7 cellular contexts compared by ENCODE assay signal in the genomic region with DNA sequence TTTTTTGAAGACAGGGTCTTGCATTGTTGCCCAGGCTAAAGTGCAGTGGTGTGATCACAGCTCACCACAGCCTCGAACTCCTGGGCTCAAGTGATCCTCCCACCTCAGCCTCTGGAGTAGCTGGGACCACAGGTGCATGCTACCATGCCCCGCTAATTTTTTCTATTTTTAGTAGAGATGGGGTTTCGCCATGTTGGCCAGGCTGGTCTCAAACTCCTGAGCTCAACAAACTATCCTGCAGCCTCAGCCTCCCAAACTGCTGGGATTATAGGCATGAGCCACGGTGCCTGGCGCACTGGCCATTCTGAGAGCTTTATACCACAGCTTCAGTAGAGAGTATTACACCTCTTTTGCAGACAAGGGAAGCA. TPM values are rescaled to one million over a fixed set of nuclear protein-coding genes. Genes with fewer than 3 reads are reported as not detected.
DNase-seq lines count a peak whose midpoint lies in the region; ATAC-seq and TF ChIP-seq lines count a peak whose summit lies in the region.
"Not testable (repeated sequence)": the region's sequence is repeated elsewhere in the genome, so short reads cannot be mapped to it uniquely, and the experiment has no call there.

No MANE protein-coding gene starts in this region.

- H3K36me3 ChIP-seq in HEK293 (ENCODE audit: control insufficient read depth in 2 of 2, insufficient read depth in 1 of 2, low read length in 2 of 2): peaks cover 0 to 80% of the 10 kb centered on the region in 2 experiments; a peak in 1 of 3 replicates
- H3K36me3 ChIP-seq in ascending aorta: peaks cover 9 to 11% of the 10 kb centered on the region in 2 donors
- H3K36me3 ChIP-seq in left ventricle myocardium inferior: peaks cover 26% of the 10 kb centered on the region
- peaks cover 45% of the 10 kb centered on the region for H3K36me3 ChIP-seq in lower lobe of right lung
- H3K36me3 ChIP-seq in thyroid gland: peaks cover 4 to 14% of the 10 kb centered on the region in 2 donors

- not testable (repeated sequence) for H3K4me3 ChIP-seq in HEK293 (ENCODE audit: low read depth, low read length); ascending aorta; left ventricle myocardium inferior; lower lobe of right lung; thyroid gland (replicated peaks in 1 of 3)

- not testable (repeated sequence) for TF ChIP-seq CTCF in HEK293 (tag by site-specific recombination; IDR thresholded peaks at IDR 0.05); ascending aorta (IDR thresholded peaks at IDR 0.05); left ventricle myocardium inferior (IDR thresholded peaks at IDR 0.05; ENCODE audit: borderline replicate concordance); lower lobe of right lung (IDR thresholded peaks at IDR 0.05); osteocyte (IDR thresholded peaks at IDR 0.05); thyroid gland (IDR thresholded peaks at IDR 0.05)

- CTCF ChIA-PET in HEK293 (lab: Yijun Ruan, JAX): interaction anchor here (0.8 to 1.2 kb wide), 3 partner anchors 77 to 114 kb away, joined by 3 to 6 read pairs (median 3); no protein-coding TSS in a partner anchor

- POLR2A ChIA-PET in HEK293 (lab: Yijun Ruan, JAX): interaction anchor here (0.9 to 1.7 kb wide), 3 partner anchors 10 to 15 kb away, joined by 3 to 5 read pairs (median 3); partner anchors contain the start of gene UQCC5

- not testable (repeated sequence) for TF ChIP-seq POLR2A in thyroid gland (IDR thresholded peaks at IDR 0.05)

- H3K27me3 Mint-ChIP-seq in osteocyte (ENCODE audit: unreplicated experiment): not testable (repeated sequence)

- peak overlapping the region; percentile 31 for H3K27ac Mint-ChIP-seq in osteocyte (ENCODE audit: unreplicated experiment)

- peaks cover 22% of the 10 kb centered on the region for H3K36me3 Mint-ChIP-seq in osteocyte (ENCODE audit: unreplicated experiment)

- not testable (repeated sequence) for ATAC-seq in lower lobe of right lung

- WGBS in thyroid gland, 2 donors: 80 to 86% methylated on average over 5 of the region's 5 CpGs

- H3K4me1 Mint-ChIP-seq in osteocyte (ENCODE audit: unreplicated experiment): not testable (repeated sequence)

- H3K4me3 Mint-ChIP-seq in osteocyte (ENCODE audit: unreplicated experiment): not testable (repeated sequence)

- peak in 1 of 2 donors; percentile 1 for DNase-seq in ascending aorta (ENCODE audit: low spot score in 2 of 2)
- peak; percentile 10 for DNase-seq in epidermal melanocyte (ENCODE audit: insufficient read length, low spot score)
- DNase-seq in left ventricle myocardium inferior; lower lobe of right lung; osteocyte (ENCODE audit: extremely low spot score, unreplicated experiment); thyroid gland: not testable (repeated sequence)

- not testable (repeated sequence) for H3K4me1 ChIP-seq in HEK293 (ENCODE audit: control insufficient read depth, insufficient read depth, low read length)
- H3K4me1 ChIP-seq in ascending aorta: peaks cover 0 to 19% of the 10 kb centered on the region in 2 donors
- peaks cover 68% of the 10 kb centered on the region for H3K4me1 ChIP-seq in left ventricle myocardium inferior
- H3K4me1 ChIP-seq in lower lobe of right lung: peaks cover 59% of the 10 kb centered on the region
- H3K4me1 ChIP-seq in thyroid gland: peaks cover 21 to 45% of the 10 kb centered on the region in 2 donors

- not testable (repeated sequence) for H3K27me3 ChIP-seq in ascending aorta; left ventricle myocardium inferior (ENCODE audit: low read depth); lower lobe of right lung (ENCODE audit: low read depth); thyroid gland

- intact Hi-C loops in ascending aorta (cut with DNase I); left ventricle myocardium inferior (cut with micrococcal nuclease); lower lobe of right lung (cut with DNase I); thyroid gland (cut with DNase I): not testable (repeated sequence)

- H3K27ac ChIP-seq in HEK293 (ENCODE audit: extremely low read depth, low read depth, low read length): not testable (repeated sequence)
- H3K27ac ChIP-seq in ascending aorta (peak overlapping the region; percentile 68 to 85), left ventricle myocardium inferior (replicated peaks) (peak overlapping the region; percentile 88), lower lobe of right lung (peak overlapping the region; percentile 83), thyroid gland (peak overlapping the region; percentile 89 to 92 (median 90))

- H3K9me3 Mint-ChIP-seq in osteocyte (ENCODE audit: unreplicated experiment): not testable (repeated sequence)

- not testable (repeated sequence) for H3K9me3 ChIP-seq in HEK293 (ENCODE audit: control insufficient read depth, insufficient read depth, low read depth, low read length); ascending aorta; left ventricle myocardium inferior (replicated peaks); lower lobe of right lung; thyroid gland

TF ChIP-seq in HEK293, 187 proteins besides CTCF, POLR2A, EP300 and RAD21:
- peak; percentile 72 for TF ChIP-seq ZNF121 (tag by site-specific recombination; IDR thresholded peaks at IDR 0.05)

RNA-seq across cellular contexts. Expression of gene NT5DC2, which starts 7.0 kb away (rescaled TPM):
- 95.5 TPM for total RNA-seq in ascending aorta
- 69.3 TPM for total RNA-seq in left ventricle myocardium inferior
- total RNA-seq in lower lobe of right lung: 28.5 TPM
- total RNA-seq in osteocyte: 178 and 188 TPM in 2 replicates
- 10 to 100 TPM; 40.5 to 55.1 (median 45.0) TPM for total RNA-seq in thyroid gland

RNA-seq across cellular contexts. Expression of gene UQCC5, which starts 9.8 kb away (rescaled TPM):
- total RNA-seq in ascending aorta (not detected), left ventricle myocardium inferior (65.8 TPM), lower lobe of right lung (16.3 TPM), osteocyte (18.4 and 18.6 TPM in 2 replicates), thyroid gland (10 to 100 TPM in 2 of 4 donors, 1 to 10 TPM in 2; 4.8 to 34.3 (median 9.4) TPM)

RNA-seq across cellular contexts. Expression of gene STAB1, which starts 31.5 kb away (rescaled TPM):
- total RNA-seq in ascending aorta (363 TPM), left ventricle myocardium inferior (67.2 TPM), lower lobe of right lung (133 TPM), osteocyte (not detected in 2 replicates), thyroid gland (100 to 1,000 TPM in 1 of 4 donors, 10 to 100 TPM in 3; 31.8 to 100 (median 67.4) TPM)

Comparison
In these comparisons a context has a peak if more than half of its experiments do, and no peak if none do; other contexts are left out.
1. RNA of gene STAB1, which starts 31.5 kb away (total RNA-seq): 363 TPM in ascending aorta (single experiment), 133 TPM in lower lobe of right lung (single experiment), 31.8 to 100 TPM in thyroid gland and 67.2 TPM in left ventricle myocardium inferior (single experiment); not detected in osteocyte; every median in the first group is over 10 times any median in the second.